Comparison of ENCODE assay signal across 29 cellular contexts in the genomic region with DNA sequence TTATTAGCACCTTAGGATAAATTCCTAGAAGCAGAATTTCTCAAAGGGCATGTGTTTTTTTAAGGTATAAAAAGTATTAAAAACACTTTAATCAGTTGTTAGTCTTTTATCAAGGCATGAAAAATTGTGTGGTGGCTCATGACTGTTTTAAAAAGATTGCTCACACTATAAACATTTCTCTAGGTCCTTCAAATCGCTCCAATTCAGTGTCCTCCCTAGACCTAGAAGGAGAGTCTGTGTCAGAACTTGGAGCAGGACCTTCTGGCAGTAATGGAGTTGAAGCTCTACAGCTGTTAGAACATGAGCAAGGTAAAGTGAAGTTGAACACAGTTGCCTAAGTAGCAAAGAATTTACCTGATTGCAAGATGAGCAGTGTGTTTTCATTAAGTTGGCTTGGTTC.
"Had no signal": no experiment of that assay in that cellular context is flagged by ENCODE, and none has a peak within 500 bp of the region (broad histone marks: within the 10 kb centered on the region; RNA-seq: fewer than 3 reads in every experiment).

No MANE protein-coding gene starts in this region.

- DNase-seq: activated CD4-positive, alpha-beta memory T cell treated with anti-CD3 and anti-CD28 coated beads, Interleukin-2, amount 10 ng/mL, durations not matched to agents 7 days and 5 days; activated CD4-positive, alpha-beta T cell treated with anti-CD3 and anti-CD28 coated beads for 1 hour; activated CD4-positive, alpha-beta T cell treated with anti-CD3 and anti-CD28 coated beads for 4 hours; activated CD4-positive, alpha-beta T cell treated with anti-CD3 and anti-CD28 coated beads, Interleukin-2, amount 10 ng/mL, durations not matched to agents 7 days and 5 days; activated CD4-positive, alpha-beta T cell treated with anti-CD3 and anti-CD28 coated beads, Interleukin-2, amount 50 U/mL, for 4 hours; activated CD8-positive, alpha-beta memory T cell treated with anti-CD3 and anti-CD28 coated beads, Interleukin-2, amount 50 U/mL, for 48 hours; activated gamma-delta T cell; activated naive CD4-positive, alpha-beta T cell; activated naive CD4-positive, alpha-beta T cell treated with anti-CD3 and anti-CD28 coated beads, Interleukin-2, amount 10 ng/mL, durations not matched to agents 7 days and 5 days; activated naive CD8-positive, alpha-beta T cell treated with anti-CD3 and anti-CD28 coated beads, Interleukin-2, amount 10 ng/mL, durations not matched to agents 7 days and 5 days; activated T-cell treated with anti-CD3 and anti-CD28 coated beads for 4 hours; activated T-cell treated with anti-CD3 and anti-CD28 coated beads, Interleukin-2, amount 50 U/mL, for 24 hours; activated T-cell treated with anti-CD3 and anti-CD28 coated beads, Interleukin-2, amount 50 U/mL, for 72 hours; amniotic stem cell; aorta; central memory CD4-positive, alpha-beta T cell; cerebellar nuclear complex; colonic mucosa; effector CD8-positive, alpha-beta T cell; esophagus squamous epithelium; foreskin fibroblast; head of caudate nucleus; T-helper 2 cell had no signal

- H3K4me1 ChIP-seq: breast epithelium, colonic mucosa, esophagus squamous epithelium had no signal

- H3K27ac ChIP-seq: breast epithelium, cardiac muscle cell, colonic mucosa, epithelial cell of prostate, esophagus squamous epithelium, VCaP had no signal

- H3K27me3 ChIP-seq: breast epithelium, cardiac muscle cell, colonic mucosa, esophagus squamous epithelium had no signal

- H3K36me3 ChIP-seq: breast epithelium had no signal

- H3K4me3 ChIP-seq: breast epithelium, cardiac muscle cell, colonic mucosa, esophagus squamous epithelium had no signal

- H3K9me3 ChIP-seq: breast epithelium, colonic mucosa, esophagus squamous epithelium had no signal

- ATAC-seq: activated naive CD4-positive, alpha-beta T cell treated with anti-CD3 and anti-CD28 coated beads, Interleukin-2, amount 50 U/mL, for 72 hours; activated T-cell treated with anti-CD3 and anti-CD28 coated beads, Interleukin-2, amount 50 U/mL, for 72 hours; WTC11 had no signal
